Comparison of ENCODE assay signal across 8 cellular contexts in genomic region chr14:69673099-69673498, GRCh38.
DNase-seq lines count a peak whose midpoint lies in the region; ATAC-seq and TF ChIP-seq lines count a peak whose summit lies in the region.

No MANE protein-coding gene starts in this region.

- ATAC-seq in HG02623 (IDR thresholded peaks at IDR 0.05; ENCODE audit: unreplicated experiment) (peak; percentile 33), omental fat pad (ENCODE audit: low FRiP score) (no peak)

- H3K9me3 ChIP-seq in neutrophil: no peaks in the 10 kb centered on the region

- H3K4me1 Mint-ChIP-seq in activated CD4-positive, alpha-beta memory T cell treated with anti-CD3 and anti-CD28 coated beads, Interleukin-2, amount 10 ng/mL, durations not matched to agents 7 days and 5 days: peaks cover 92% of the 10 kb centered on the region

- H3K27me3 Mint-ChIP-seq in activated CD4-positive, alpha-beta memory T cell treated with anti-CD3 and anti-CD28 coated beads, Interleukin-2, amount 10 ng/mL, durations not matched to agents 7 days and 5 days: no peaks in the 10 kb centered on the region

- peak; percentile 44 for DNase-seq in activated CD4-positive, alpha-beta memory T cell treated with anti-CD3 and anti-CD28 coated beads, Interleukin-2, amount 10 ng/mL, durations not matched to agents 7 days and 5 days
- DNase-seq in activated gamma-delta T cell treated with Interleukin-2 at 50 U/mL for 16 hours (no peak), NCI-H524 treated with DMSO at 0.1 percent for 48 hours (lab: John Stamatoyannopoulos, UW) (no peak), omental fat pad (ENCODE audit: low spot score) (no peak), NCI-H2107 treated with DMSO at 0.1 percent for 48 hours (lab: John Stamatoyannopoulos, UW; ENCODE audit: unreplicated experiment) (no peak)

- 0 out of 3 replicates have a peak, but pooled peaks have one; percentile 12 for TF ChIP-seq CTCF in GM12872 (IDR thresholded peaks at IDR 0.05; ENCODE audit: insufficient read depth, low read depth, low read length)
- TF ChIP-seq CTCF in neutrophil (IDR thresholded peaks at IDR 0.05): no peak
- TF ChIP-seq CTCF in omental fat pad (IDR thresholded peaks at IDR 0.05): no peak

- CTCF ChIA-PET in activated CD4-positive, alpha-beta memory T cell treated with anti-CD3 and anti-CD28 coated beads, Interleukin-2, amount 10 ng/mL, durations not matched to agents 7 days and 5 days (lab: Charles Lee): interaction anchor here (0.8 to 2.0 kb wide), 8 partner anchors 10 to 88 kb away, joined by 3 to 5 read pairs (median 4); partner anchors contain the start of gene SUSD6

- H3K27ac Mint-ChIP-seq in activated CD4-positive, alpha-beta memory T cell treated with anti-CD3 and anti-CD28 coated beads, Interleukin-2, amount 10 ng/mL, durations not matched to agents 7 days and 5 days: peak overlapping the region; percentile 95

- H3K4me3 ChIP-seq in neutrophil (ENCODE audit: low read depth in 1 of 2, low read length in 1 of 2): no peak overlapping the region

- H3K36me3 Mint-ChIP-seq in activated CD4-positive, alpha-beta memory T cell treated with anti-CD3 and anti-CD28 coated beads, Interleukin-2, amount 10 ng/mL, durations not matched to agents 7 days and 5 days (ENCODE audit: low read depth): peaks cover 46% of the 10 kb centered on the region

- POLR2A ChIA-PET in activated CD4-positive, alpha-beta memory T cell treated with anti-CD3 and anti-CD28 coated beads, Interleukin-2, amount 10 ng/mL, durations not matched to agents 7 days and 5 days (lab: Charles Lee): interaction anchor here (0.6 to 3.7 kb wide), 17 partner anchors 10 to 94 kb away, joined by 3 to 43 read pairs (median 5); partner anchors contain the start of genes SRSF5 and SUSD6

- peak overlapping the region; percentile 73 for H3K27ac ChIP-seq in neutrophil

- no peaks in the 10 kb centered on the region for H3K9me3 Mint-ChIP-seq in activated CD4-positive, alpha-beta memory T cell treated with anti-CD3 and anti-CD28 coated beads, Interleukin-2, amount 10 ng/mL, durations not matched to agents 7 days and 5 days

- H3K4me3 Mint-ChIP-seq in activated CD4-positive, alpha-beta memory T cell treated with anti-CD3 and anti-CD28 coated beads, Interleukin-2, amount 10 ng/mL, durations not matched to agents 7 days and 5 days: peak overlapping the region; percentile 27

- H3K36me3 ChIP-seq in neutrophil: peaks cover 23% of the 10 kb centered on the region

- H3K4me1 ChIP-seq in neutrophil (ENCODE audit: control insufficient read depth in 1 of 2, insufficient read depth in 1 of 2, low read depth in 1 of 2, low read length in 1 of 2): peaks cover 41 to 67% of the 10 kb centered on the region in 2 experiments

- no peaks in the 10 kb centered on the region for H3K27me3 ChIP-seq in neutrophil
